ENCODE assay signal across 14 cellular contexts in genomic region chr2:207251573-207252192, GRCh38.
A peak's percentile ranks its signal among the peaks of the same experiment; 100 is the strongest.
DNase-seq lines count a peak whose midpoint lies in the region; ATAC-seq and TF ChIP-seq lines count a peak whose summit lies in the region.
"Had no signal": no experiment of that assay in that cellular context is flagged by ENCODE, and none has a peak within 500 bp of the region (broad histone marks: within the 10 kb centered on the region; RNA-seq: fewer than 3 reads in every experiment).

No MANE protein-coding gene starts in this region.

- DNase-seq in activated CD8-positive, alpha-beta memory T cell treated with anti-CD3 and anti-CD28 coated beads, Interleukin-2, amount 50 U/mL, for 48 hours, result peak; percentile 70
- DNase-seq in activated CD8-positive, alpha-beta memory T cell treated with anti-CD3 and anti-CD28 coated beads for 24 hours, result no peak
- DNase-seq in RWPE1 (ENCODE audit: low spot score), result no peak
- peak; percentile 67 for DNase-seq in skeletal muscle cell (ENCODE audit: low read depth)
- DNase-seq in HPDE6-E6E7 (ENCODE audit: extremely low spot score), result no peak
- DNase-seq in NOMO-1 treated with dmso at 0.1 percent for 144 hours (lab: John Stamatoyannopoulos, UW; ENCODE audit: unreplicated experiment), result no peak
- DNase-seq: activated B cell treated with CpG ODN at 0.5 μM for 24 hours, caudate nucleus, NCI-H1694 treated with DMSO at 0.1 percent for 48 hours, NCI-H82, upper lobe of right lung had no signal

- CTCF ChIA-PET in RWPE1 (lab: Yijun Ruan, JAX), result interaction anchor here (0.6 to 0.7 kb wide), 3 partner anchors 34 to 450 kb away, joined by 3 to 4 read pairs (median 4); no protein-coding TSS in a partner anchor

- H3K27ac ChIP-seq in RWPE1 (peak overlapping the region; percentile 68), cingulate gyrus (ENCODE audit: low read depth, low read length) (peak overlapping the region; percentile 5)
- H3K27ac ChIP-seq: neutrophil, upper lobe of right lung had no signal

- no peak for TF ChIP-seq CTCF in RWPE1 (conservative IDR thresholded peaks at IDR 0.05; ENCODE audit: low read depth)

- H3K4me3 ChIP-seq in skeletal muscle cell (ENCODE audit: low read depth, low read length), result no peak overlapping the region
- H3K4me3 ChIP-seq: upper lobe of right lung had no signal

- no peak for ATAC-seq in HG03039 (IDR thresholded peaks at IDR 0.05; ENCODE audit: unreplicated experiment)
- ATAC-seq: upper lobe of right lung had no signal

- POLR2A ChIA-PET in RWPE1 (lab: Yijun Ruan, JAX; ENCODE audit: low non-redundant PET), result no interaction called here

Comparison
In these comparisons a context has a peak if more than half of its experiments do, and no peak if none do; other contexts are left out.
1. DNase-seq: peak in activated CD8-positive, alpha-beta memory T cell treated with anti-CD3 and anti-CD28 coated beads, Interleukin-2, amount 50 U/mL, for 48 hours (single experiment) and skeletal muscle cell (single experiment); none in activated CD8-positive, alpha-beta memory T cell treated with anti-CD3 and anti-CD28 coated beads for 24 hours (single experiment), RWPE1 (single experiment), HPDE6-E6E7 (single experiment) and NOMO-1 treated with dmso at 0.1 percent for 144 hours (single experiment).